3 cellular contexts compared by ENCODE assay signal in genomic region chr19:10462557-10462956, GRCh38.
TF ChIP-seq lines count a peak whose summit lies in the region.

No MANE protein-coding gene starts in this region.

TF ChIP-seq in SK-N-SH, 30 proteins besides CTCF, POLR2A, EP300 and RAD21 (continues in another document):
- no peak for TF ChIP-seq NFIC (IDR thresholded peaks at IDR 0.05; ENCODE audit: borderline replicate concordance)
- TF ChIP-seq, protein P1, sequence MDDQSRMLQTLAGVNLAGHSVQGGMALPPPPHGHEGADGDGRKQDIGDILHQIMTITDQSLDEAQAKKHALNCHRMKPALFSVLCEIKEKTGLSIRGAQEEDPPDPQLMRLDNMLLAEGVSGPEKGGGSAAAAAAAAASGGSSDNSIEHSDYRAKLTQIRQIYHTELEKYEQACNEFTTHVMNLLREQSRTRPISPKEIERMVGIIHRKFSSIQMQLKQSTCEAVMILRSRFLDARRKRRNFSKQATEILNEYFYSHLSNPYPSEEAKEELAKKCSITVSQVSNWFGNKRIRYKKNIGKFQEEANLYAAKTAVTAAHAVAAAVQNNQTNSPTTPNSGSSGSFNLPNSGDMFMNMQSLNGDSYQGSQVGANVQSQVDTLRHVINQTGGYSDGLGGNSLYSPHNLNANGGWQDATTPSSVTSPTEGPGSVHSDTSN (IDR thresholded peaks at IDR 0.05): no peak
- no peak for TF ChIP-seq POLR2AphosphoS5 (IDR thresholded peaks at IDR 0.05; ENCODE audit: low read depth, low read length)
- TF ChIP-seq FOSL2 (IDR thresholded peaks at IDR 0.05; ENCODE audit: borderline replicate concordance, low read depth): no peak
- TF ChIP-seq, protein P2, sequence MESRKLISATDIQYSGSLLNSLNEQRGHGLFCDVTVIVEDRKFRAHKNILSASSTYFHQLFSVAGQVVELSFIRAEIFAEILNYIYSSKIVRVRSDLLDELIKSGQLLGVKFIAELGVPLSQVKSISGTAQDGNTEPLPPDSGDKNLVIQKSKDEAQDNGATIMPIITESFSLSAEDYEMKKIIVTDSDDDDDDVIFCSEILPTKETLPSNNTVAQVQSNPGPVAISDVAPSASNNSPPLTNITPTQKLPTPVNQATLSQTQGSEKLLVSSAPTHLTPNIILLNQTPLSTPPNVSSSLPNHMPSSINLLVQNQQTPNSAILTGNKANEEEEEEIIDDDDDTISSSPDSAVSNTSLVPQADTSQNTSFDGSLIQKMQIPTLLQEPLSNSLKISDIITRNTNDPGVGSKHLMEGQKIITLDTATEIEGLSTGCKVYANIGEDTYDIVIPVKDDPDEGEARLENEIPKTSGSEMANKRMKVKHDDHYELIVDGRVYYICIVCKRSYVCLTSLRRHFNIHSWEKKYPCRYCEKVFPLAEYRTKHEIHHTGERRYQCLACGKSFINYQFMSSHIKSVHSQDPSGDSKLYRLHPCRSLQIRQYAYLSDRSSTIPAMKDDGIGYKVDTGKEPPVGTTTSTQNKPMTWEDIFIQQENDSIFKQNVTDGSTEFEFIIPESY (IDR thresholded peaks at IDR 0.05; ENCODE audit: borderline replicate concordance, low read depth): no peak
- TF ChIP-seq, protein P3, sequence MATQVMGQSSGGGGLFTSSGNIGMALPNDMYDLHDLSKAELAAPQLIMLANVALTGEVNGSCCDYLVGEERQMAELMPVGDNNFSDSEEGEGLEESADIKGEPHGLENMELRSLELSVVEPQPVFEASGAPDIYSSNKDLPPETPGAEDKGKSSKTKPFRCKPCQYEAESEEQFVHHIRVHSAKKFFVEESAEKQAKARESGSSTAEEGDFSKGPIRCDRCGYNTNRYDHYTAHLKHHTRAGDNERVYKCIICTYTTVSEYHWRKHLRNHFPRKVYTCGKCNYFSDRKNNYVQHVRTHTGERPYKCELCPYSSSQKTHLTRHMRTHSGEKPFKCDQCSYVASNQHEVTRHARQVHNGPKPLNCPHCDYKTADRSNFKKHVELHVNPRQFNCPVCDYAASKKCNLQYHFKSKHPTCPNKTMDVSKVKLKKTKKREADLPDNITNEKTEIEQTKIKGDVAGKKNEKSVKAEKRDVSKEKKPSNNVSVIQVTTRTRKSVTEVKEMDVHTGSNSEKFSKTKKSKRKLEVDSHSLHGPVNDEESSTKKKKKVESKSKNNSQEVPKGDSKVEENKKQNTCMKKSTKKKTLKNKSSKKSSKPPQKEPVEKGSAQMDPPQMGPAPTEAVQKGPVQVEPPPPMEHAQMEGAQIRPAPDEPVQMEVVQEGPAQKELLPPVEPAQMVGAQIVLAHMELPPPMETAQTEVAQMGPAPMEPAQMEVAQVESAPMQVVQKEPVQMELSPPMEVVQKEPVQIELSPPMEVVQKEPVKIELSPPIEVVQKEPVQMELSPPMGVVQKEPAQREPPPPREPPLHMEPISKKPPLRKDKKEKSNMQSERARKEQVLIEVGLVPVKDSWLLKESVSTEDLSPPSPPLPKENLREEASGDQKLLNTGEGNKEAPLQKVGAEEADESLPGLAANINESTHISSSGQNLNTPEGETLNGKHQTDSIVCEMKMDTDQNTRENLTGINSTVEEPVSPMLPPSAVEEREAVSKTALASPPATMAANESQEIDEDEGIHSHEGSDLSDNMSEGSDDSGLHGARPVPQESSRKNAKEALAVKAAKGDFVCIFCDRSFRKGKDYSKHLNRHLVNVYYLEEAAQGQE (IDR thresholded peaks at IDR 0.05; ENCODE audit: low read depth, low read length): no peak
- TF ChIP-seq SIN3A (IDR thresholded peaks at IDR 0.05; ENCODE audit: borderline replicate concordance, low read depth, low read length): no peak
- no peak for TF ChIP-seq MEF2A (IDR thresholded peaks at IDR 0.05; ENCODE audit: borderline replicate concordance, low read depth)
- TF ChIP-seq GATA2 (CRISPR knock-in tag; IDR thresholded peaks at IDR 0.05): no peak
- no peak for TF ChIP-seq ELF1 (IDR thresholded peaks at IDR 0.05)
- TF ChIP-seq MAX (IDR thresholded peaks at IDR 0.05; ENCODE audit: low read depth): no peak
- TF ChIP-seq MXI1 (IDR thresholded peaks at IDR 0.05; ENCODE audit: low read depth, low read length): no peak
- TF ChIP-seq CHD2 (IDR thresholded peaks at IDR 0.05; ENCODE audit: low read length, partially characterized antibody): no peak

TF ChIP-seq in SK-N-SH treated with all-trans-retinoic acid at 6 μM for 48 hours, 23 proteins besides CTCF, POLR2A, EP300 and RAD21 (continues in another document):
- TF ChIP-seq, protein P4, sequence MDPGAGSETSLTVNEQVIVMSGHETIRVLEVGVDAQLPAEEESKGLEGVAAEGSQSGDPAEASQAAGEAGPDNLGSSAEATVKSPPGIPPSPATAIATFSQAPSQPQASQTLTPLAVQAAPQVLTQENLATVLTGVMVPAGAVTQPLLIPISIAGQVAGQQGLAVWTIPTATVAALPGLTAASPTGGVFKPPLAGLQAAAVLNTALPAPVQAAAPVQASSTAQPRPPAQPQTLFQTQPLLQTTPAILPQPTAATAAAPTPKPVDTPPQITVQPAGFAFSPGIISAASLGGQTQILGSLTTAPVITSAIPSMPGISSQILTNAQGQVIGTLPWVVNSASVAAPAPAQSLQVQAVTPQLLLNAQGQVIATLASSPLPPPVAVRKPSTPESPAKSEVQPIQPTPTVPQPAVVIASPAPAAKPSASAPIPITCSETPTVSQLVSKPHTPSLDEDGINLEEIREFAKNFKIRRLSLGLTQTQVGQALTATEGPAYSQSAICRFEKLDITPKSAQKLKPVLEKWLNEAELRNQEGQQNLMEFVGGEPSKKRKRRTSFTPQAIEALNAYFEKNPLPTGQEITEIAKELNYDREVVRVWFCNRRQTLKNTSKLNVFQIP (CRISPR knock-in tag; IDR thresholded peaks at IDR 0.05; ENCODE audit: borderline replicate concordance, low read depth): no peak
- no peak for TF ChIP-seq ZFP3 (CRISPR knock-in tag; IDR thresholded peaks at IDR 0.05)
- no peak for TF ChIP-seq CSRNP3 (CRISPR knock-in tag; IDR thresholded peaks at IDR 0.05)
- TF ChIP-seq CSDC2 (CRISPR knock-in tag; IDR thresholded peaks at IDR 0.05): no peak
- TF ChIP-seq BACH2 (CRISPR knock-in tag; IDR thresholded peaks at IDR 0.05; ENCODE audit: borderline replicate concordance): no peak
- TF ChIP-seq ZNF565 (CRISPR knock-in tag; conservative IDR thresholded peaks at IDR 0.05; ENCODE audit: low read depth): no peak
- TF ChIP-seq, protein P5, sequence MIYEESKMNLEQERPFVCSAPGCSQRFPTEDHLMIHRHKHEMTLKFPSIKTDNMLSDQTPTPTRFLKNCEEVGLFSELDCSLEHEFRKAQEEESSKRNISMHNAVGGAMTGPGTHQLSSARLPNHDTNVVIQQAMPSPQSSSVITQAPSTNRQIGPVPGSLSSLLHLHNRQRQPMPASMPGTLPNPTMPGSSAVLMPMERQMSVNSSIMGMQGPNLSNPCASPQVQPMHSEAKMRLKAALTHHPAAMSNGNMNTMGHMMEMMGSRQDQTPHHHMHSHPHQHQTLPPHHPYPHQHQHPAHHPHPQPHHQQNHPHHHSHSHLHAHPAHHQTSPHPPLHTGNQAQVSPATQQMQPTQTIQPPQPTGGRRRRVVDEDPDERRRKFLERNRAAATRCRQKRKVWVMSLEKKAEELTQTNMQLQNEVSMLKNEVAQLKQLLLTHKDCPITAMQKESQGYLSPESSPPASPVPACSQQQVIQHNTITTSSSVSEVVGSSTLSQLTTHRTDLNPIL (CRISPR knock-in tag; IDR thresholded peaks at IDR 0.05; ENCODE audit: low read depth): no peak
- TF ChIP-seq, protein P6, sequence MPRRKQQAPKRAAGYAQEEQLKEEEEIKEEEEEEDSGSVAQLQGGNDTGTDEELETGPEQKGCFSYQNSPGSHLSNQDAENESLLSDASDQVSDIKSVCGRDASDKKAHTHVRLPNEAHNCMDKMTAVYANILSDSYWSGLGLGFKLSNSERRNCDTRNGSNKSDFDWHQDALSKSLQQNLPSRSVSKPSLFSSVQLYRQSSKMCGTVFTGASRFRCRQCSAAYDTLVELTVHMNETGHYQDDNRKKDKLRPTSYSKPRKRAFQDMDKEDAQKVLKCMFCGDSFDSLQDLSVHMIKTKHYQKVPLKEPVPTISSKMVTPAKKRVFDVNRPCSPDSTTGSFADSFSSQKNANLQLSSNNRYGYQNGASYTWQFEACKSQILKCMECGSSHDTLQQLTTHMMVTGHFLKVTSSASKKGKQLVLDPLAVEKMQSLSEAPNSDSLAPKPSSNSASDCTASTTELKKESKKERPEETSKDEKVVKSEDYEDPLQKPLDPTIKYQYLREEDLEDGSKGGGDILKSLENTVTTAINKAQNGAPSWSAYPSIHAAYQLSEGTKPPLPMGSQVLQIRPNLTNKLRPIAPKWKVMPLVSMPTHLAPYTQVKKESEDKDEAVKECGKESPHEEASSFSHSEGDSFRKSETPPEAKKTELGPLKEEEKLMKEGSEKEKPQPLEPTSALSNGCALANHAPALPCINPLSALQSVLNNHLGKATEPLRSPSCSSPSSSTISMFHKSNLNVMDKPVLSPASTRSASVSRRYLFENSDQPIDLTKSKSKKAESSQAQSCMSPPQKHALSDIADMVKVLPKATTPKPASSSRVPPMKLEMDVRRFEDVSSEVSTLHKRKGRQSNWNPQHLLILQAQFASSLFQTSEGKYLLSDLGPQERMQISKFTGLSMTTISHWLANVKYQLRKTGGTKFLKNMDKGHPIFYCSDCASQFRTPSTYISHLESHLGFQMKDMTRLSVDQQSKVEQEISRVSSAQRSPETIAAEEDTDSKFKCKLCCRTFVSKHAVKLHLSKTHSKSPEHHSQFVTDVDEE (CRISPR knock-in tag; IDR thresholded peaks at IDR 0.05): no peak
- TF ChIP-seq ISL1 (CRISPR knock-in tag; IDR thresholded peaks at IDR 0.05): no peak
- no peak for TF ChIP-seq ZNF70 (CRISPR knock-in tag; IDR thresholded peaks at IDR 0.05)

TF ChIP-seq in H1, 55 proteins besides CTCF, POLR2A, EP300 and RAD21:
- TF ChIP-seq KDM4A (IDR thresholded peaks at IDR 0.05; ENCODE audit: low read depth, low read length, severe bottlenecking) (no peak), CEBPB (IDR thresholded peaks at IDR 0.05; ENCODE audit: low read depth, low read length) (no peak), SIX5 (IDR thresholded peaks at IDR 0.05; ENCODE audit: low read depth, low read length) (no peak), TCF12 (IDR thresholded peaks at IDR 0.05; ENCODE audit: low read depth, low read length) (no peak), NANOG (IDR thresholded peaks at IDR 0.05; ENCODE audit: insufficient read depth, low read depth, low read length, poor library complexity, severe bottlenecking) (no peak), TEAD4 (IDR thresholded peaks at IDR 0.05; ENCODE audit: low read depth, low read length) (no peak), EGR1 (IDR thresholded peaks at IDR 0.05; ENCODE audit: borderline replicate concordance, low read depth, low read length) (no peak), RBBP5 (IDR thresholded peaks at IDR 0.05; ENCODE audit: borderline replicate concordance, low read depth, low read length) (no peak)
